Comparison of ENCODE assay signal across 14 cellular contexts in the genomic region with DNA sequence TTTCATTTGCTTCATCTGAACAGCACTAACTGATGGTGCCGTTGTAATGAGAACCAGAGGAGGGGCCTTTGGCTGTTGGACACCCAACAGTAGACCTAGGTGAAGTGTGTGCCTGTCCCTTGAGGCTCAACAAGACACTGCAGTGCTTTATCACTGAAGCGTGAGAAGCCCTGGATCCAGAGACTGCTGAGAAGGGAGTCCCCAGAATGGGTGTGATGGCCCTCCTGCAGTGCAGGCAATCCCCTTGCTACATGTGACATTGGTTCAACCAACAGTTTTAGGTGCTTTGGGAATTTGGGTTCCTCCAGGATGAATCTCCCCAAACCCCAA.
"Had no signal": no experiment of that assay in that cellular context is flagged by ENCODE, and none has a peak within 500 bp of the region (broad histone marks: within the 10 kb centered on the region; RNA-seq: fewer than 3 reads in every experiment).

No MANE protein-coding gene starts in this region.

- DNase-seq: activated CD4-positive, alpha-beta T cell treated with anti-CD3 and anti-CD28 coated beads for 1 hour; activated gamma-delta T cell treated with Interleukin-2 at 50 U/mL for 16 hours; activated T-cell treated with anti-CD3 and anti-CD28 coated beads, Interleukin-2, amount 50 U/mL, for 4 hours; effector memory CD4-positive, alpha-beta T cell; mesenchymal stem cell; naive thymus-derived CD8-positive, alpha-beta T cell; sigmoid colon; stimulated activated CD4-positive, alpha-beta T cell treated with anti-CD3 and anti-CD28 coated beads, Interleukin-4, amount 100 ng/mL, for 4 hours; stimulated activated naive B cell treated with anti-CD40 and anti-IgM and Interleukin-4, amounts not matched to agents 10 μg/mL and 1 μg/mL and 100 μg/mL, for 72 hours; SW 1271; T-helper 2 cell had no signal

- H2AFZ ChIP-seq: parathyroid adenoma had no signal

- H3K36me3 ChIP-seq: sigmoid colon had no signal

- ATAC-seq: activated naive CD4-positive, alpha-beta T cell treated with anti-CD3 and anti-CD28 coated beads, Interleukin-2, amount 50 U/mL, for 72 hours; activated T-cell treated with anti-CD3 and anti-CD28 coated beads, Interleukin-2, amount 50 U/mL, for 4 hours; naive thymus-derived CD8-positive, alpha-beta T cell; stimulated activated naive B cell treated with anti-CD40 and anti-IgM and Interleukin-4, amounts not matched to agents 10 μg/mL and 1 μg/mL and 100 μg/mL, for 72 hours had no signal

- H3K9ac ChIP-seq: parathyroid adenoma had no signal

- H3K4me1 ChIP-seq: parathyroid adenoma, sigmoid colon had no signal

- H3K4me1 Mint-ChIP-seq: stimulated activated naive B cell treated with anti-CD40 and anti-IgM and Interleukin-4, amounts not matched to agents 10 μg/mL and 1 μg/mL and 100 μg/mL, for 72 hours had no signal

- H3K4me3 Mint-ChIP-seq: activated T-cell treated with anti-CD3 and anti-CD28 coated beads, Interleukin-2, amount 50 U/mL, for 4 hours; naive thymus-derived CD8-positive, alpha-beta T cell; stimulated activated naive B cell treated with anti-CD40 and anti-IgM and Interleukin-4, amounts not matched to agents 10 μg/mL and 1 μg/mL and 100 μg/mL, for 72 hours had no signal

- H3K79me2 ChIP-seq: parathyroid adenoma had no signal

- H3K4me3 ChIP-seq: sigmoid colon had no signal

- H3K27ac Mint-ChIP-seq: activated naive CD4-positive, alpha-beta T cell treated with anti-CD3 and anti-CD28 coated beads, Interleukin-2, amount 50 U/mL, for 72 hours; naive thymus-derived CD8-positive, alpha-beta T cell; stimulated activated naive B cell treated with anti-CD40 and anti-IgM and Interleukin-4, amounts not matched to agents 10 μg/mL and 1 μg/mL and 100 μg/mL, for 72 hours had no signal

- H3K27ac ChIP-seq: parathyroid adenoma, sigmoid colon, VCaP had no signal
